Comparison of ENCODE assay signal across 18 cellular contexts in genomic region chr15:69600556-69601085, GRCh38.
A peak's percentile ranks its signal among the peaks of the same experiment; 100 is the strongest.
DNase-seq lines count a peak whose midpoint lies in the region; ATAC-seq and TF ChIP-seq lines count a peak whose summit lies in the region.
"Had no signal": no experiment of that assay in that cellular context is flagged by ENCODE, and none has a peak within 500 bp of the region (broad histone marks: within the 10 kb centered on the region; RNA-seq: fewer than 3 reads in every experiment).

No MANE protein-coding gene starts in this region.

- no peaks in the 10 kb centered on the region for H3K9me3 ChIP-seq in right cardiac atrium (ENCODE audit: control insufficient read depth, low read length)
- no peaks in the 10 kb centered on the region for H3K9me3 ChIP-seq in left ventricle myocardium inferior (replicated peaks)
- H3K9me3 ChIP-seq in endodermal cell (ENCODE audit: control insufficient read depth, low read length) = peaks cover 8% of the 10 kb centered on the region
- peaks cover 2% of the 10 kb centered on the region for H3K9me3 ChIP-seq in trophoblast cell (ENCODE audit: insufficient read depth, low read depth, low read length)
- H3K9me3 ChIP-seq: BLaER1 treated with 17β-estradiol and CSF1 and Interleukin-3, amounts not matched to agents 10 nM and 100 nM; HAP-1 had no signal

- H4K12ac ChIP-seq in trophoblast cell (ENCODE audit: low read depth, low read length) = no peak overlapping the region

- H3K9me3 Mint-ChIP-seq in endodermal cell = peaks cover 7% of the 10 kb centered on the region

- intact Hi-C loops in right cardiac atrium (cut with DNase I) (loop anchor here in 1 of 4 donors (10.0 kb wide), 1 partner anchor 54 kb away; no protein-coding TSS in a partner anchor), left ventricle myocardium inferior (cut with micrococcal nuclease) (no loop called here)

- no peak overlapping the region for H3K18ac ChIP-seq in trophoblast cell (ENCODE audit: low read length)

- no peaks in the 10 kb centered on the region for H3K79me2 ChIP-seq in trophoblast cell (ENCODE audit: control insufficient read depth, insufficient read depth, low read length, poor library complexity)

- H3K4me3 ChIP-seq in right cardiac atrium (ENCODE audit: low read length) (no peak overlapping the region), left ventricle myocardium inferior (no peak overlapping the region), endodermal cell (ENCODE audit: low read length) (no peak overlapping the region), trophoblast cell (ENCODE audit: low read depth, low read length) (no peak overlapping the region)
- H3K4me3 ChIP-seq: BLaER1 treated with 17β-estradiol and CSF1 and Interleukin-3, amounts not matched to agents 10 nM and 100 nM; GM23248; HAP-1 had no signal

- no peak overlapping the region for H2BK5ac ChIP-seq in trophoblast cell (ENCODE audit: low read depth, low read length, poor library complexity)

- WGBS in right cardiac atrium = 75% methylated on average over 3 of the region's 3 CpGs
- WGBS in endodermal cell (ENCODE audit: insufficient coverage in 1 of 2, insufficient read length in 1 of 2), 2 experiments = 93 to 96% methylated on average over 3 of the region's 3 CpGs
- no CpG with 5 or more reads among the region's 3 CpGs for WGBS in trophoblast cell (ENCODE audit: extremely low coverage, insufficient coverage, insufficient read length)

- no peaks in the 10 kb centered on the region for H3K79me1 ChIP-seq in trophoblast cell (ENCODE audit: low read length)

- H3K4ac ChIP-seq in trophoblast cell (ENCODE audit: low read depth, low read length) = no peak overlapping the region

- H4K91ac ChIP-seq in trophoblast cell (ENCODE audit: low read depth, low read length) = no peak overlapping the region

- no peak overlapping the region for H2AFZ ChIP-seq in trophoblast cell (ENCODE audit: insufficient read depth, low read length, poor library complexity)
- H2AFZ ChIP-seq: GM23248 had no signal

- H3K4me2 ChIP-seq in trophoblast cell (ENCODE audit: low read length) = no peak overlapping the region
- H3K4me2 ChIP-seq: BLaER1 treated with 17β-estradiol and CSF1 and Interleukin-3, amounts not matched to agents 10 nM and 100 nM had no signal

- H3K36me3 ChIP-seq in left ventricle myocardium inferior = no peaks in the 10 kb centered on the region
- no peaks in the 10 kb centered on the region for H3K36me3 ChIP-seq in endodermal cell (ENCODE audit: control insufficient read depth, insufficient read depth, low read length)
- H3K36me3 ChIP-seq in trophoblast cell (ENCODE audit: control insufficient read depth in 1 of 2, insufficient read depth in 2 of 2, low read length in 2 of 2) = no peaks in the 10 kb centered on the region
- H3K36me3 ChIP-seq: BLaER1 treated with 17β-estradiol and CSF1 and Interleukin-3, amounts not matched to agents 10 nM and 100 nM; HAP-1 had no signal

- no peak overlapping the region for H3K14ac ChIP-seq in trophoblast cell (ENCODE audit: low read length)

- H3K4me1 ChIP-seq in right cardiac atrium (ENCODE audit: control insufficient read depth, insufficient read depth, low read length) (peaks cover 13% of the 10 kb centered on the region), left ventricle myocardium inferior (peaks cover 12% of the 10 kb centered on the region), endodermal cell (ENCODE audit: control insufficient read depth, insufficient read depth, low read length) (peaks cover 3% of the 10 kb centered on the region), trophoblast cell (ENCODE audit: control insufficient read depth in 1 of 2, insufficient read depth in 2 of 2, low read length in 2 of 2) (peaks cover 0 to 2% of the 10 kb centered on the region in 2 experiments)
- H3K4me1 ChIP-seq: HAP-1 had no signal

- ATAC-seq in right cardiac atrium = peak; percentile 52 to 66
- no peak for ATAC-seq in HG02623 (IDR thresholded peaks at IDR 0.05; ENCODE audit: unreplicated experiment)
- no peak for ATAC-seq in HG03135 (IDR thresholded peaks at IDR 0.05; ENCODE audit: unreplicated experiment)
- ATAC-seq: HepG2 had no signal

- no peak for TF ChIP-seq CTCF in left ventricle myocardium inferior (IDR thresholded peaks at IDR 0.05; ENCODE audit: borderline replicate concordance)
- no peak for TF ChIP-seq CTCF in endodermal cell (conservative IDR thresholded peaks at IDR 0.05)

- H2AK5ac ChIP-seq in trophoblast cell (ENCODE audit: low read length) = no peak overlapping the region

- H3K23ac ChIP-seq in trophoblast cell (ENCODE audit: low read length) = no peak overlapping the region

- no peak overlapping the region for H3K27ac Mint-ChIP-seq in endodermal cell
- H3K27ac Mint-ChIP-seq: B cell; CD4-positive, CD25-positive, alpha-beta regulatory T cell; IgD-negative memory B cell had no signal

- H3K27me3 ChIP-seq in right cardiac atrium (ENCODE audit: control insufficient read depth, insufficient read depth) (no peaks in the 10 kb centered on the region), left ventricle myocardium inferior (ENCODE audit: low read depth) (peaks cover 22% of the 10 kb centered on the region), endodermal cell (ENCODE audit: control insufficient read depth, insufficient read depth, low read length, poor library complexity, severe bottlenecking) (peaks cover 73% of the 10 kb centered on the region), trophoblast cell (ENCODE audit: insufficient read depth, low read length) (no peaks in the 10 kb centered on the region)

- H2BK12ac ChIP-seq in trophoblast cell (ENCODE audit: low read length) = no peak overlapping the region

- peak; percentile 38 for DNase-seq in activated CD8-positive, alpha-beta memory T cell treated with anti-CD3 and anti-CD28 coated beads for 24 hours
- no peak for DNase-seq in activated CD8-positive, alpha-beta memory T cell treated with anti-CD3 and anti-CD28 coated beads, Interleukin-2, amount 50 U/mL, for 48 hours
- no peak for DNase-seq in right cardiac atrium
- DNase-seq in left ventricle myocardium inferior = no peak
- peak; percentile 22 for DNase-seq in endodermal cell
- no peak for DNase-seq in trophoblast cell
- DNase-seq: CD4-positive, CD25-positive, alpha-beta regulatory T cell; CD8-positive, alpha-beta memory T cell; COR-L47; DMS 273 treated with DMSO at 0.1 percent for 48 hours; GM23248 had no signal

- no peak overlapping the region for H4K8ac ChIP-seq in trophoblast cell (ENCODE audit: low read depth, low read length)

- H2BK120ac ChIP-seq in trophoblast cell (ENCODE audit: insufficient read depth, low read length, poor library complexity) = no peak overlapping the region

- no peak overlapping the region for H3K4me3 Mint-ChIP-seq in endodermal cell
- H3K4me3 Mint-ChIP-seq: B cell; CD4-positive, CD25-positive, alpha-beta regulatory T cell; CD8-positive, alpha-beta memory T cell; IgD-negative memory B cell had no signal

- H3K9ac ChIP-seq in endodermal cell (ENCODE audit: extremely low read depth, low read length, poor library complexity, severe bottlenecking) (no peak overlapping the region), trophoblast cell (ENCODE audit: low read length) (no peak overlapping the region)
- H3K9ac ChIP-seq: BLaER1 treated with 17β-estradiol and CSF1 and Interleukin-3, amounts not matched to agents 10 nM and 100 nM; GM23248 had no signal

- no peaks in the 10 kb centered on the region for H3K36me3 Mint-ChIP-seq in endodermal cell (ENCODE audit: low read depth)
- H3K36me3 Mint-ChIP-seq: CD4-positive, CD25-positive, alpha-beta regulatory T cell had no signal

- H3K27ac ChIP-seq in right cardiac atrium (ENCODE audit: low read length) (no peak overlapping the region), left ventricle myocardium inferior (replicated peaks) (no peak overlapping the region), endodermal cell (ENCODE audit: low read depth, low read length) (no peak overlapping the region), trophoblast cell (ENCODE audit: low read depth, low read length) (no peak overlapping the region)
- H3K27ac ChIP-seq: BLaER1 treated with 17β-estradiol and CSF1 and Interleukin-3, amounts not matched to agents 10 nM and 100 nM; GM23248 had no signal

- H3K27me3 Mint-ChIP-seq in endodermal cell (ENCODE audit: insufficient read depth) = peaks cover 77% of the 10 kb centered on the region

- peaks cover 34% of the 10 kb centered on the region for H3K4me1 Mint-ChIP-seq in endodermal cell
- H3K4me1 Mint-ChIP-seq: B cell; CD4-positive, CD25-positive, alpha-beta regulatory T cell had no signal

Comparison
In these comparisons a context has a peak if more than half of its experiments do, and no peak if none do; other contexts are left out.
1. DNase-seq: peak in activated CD8-positive, alpha-beta memory T cell treated with anti-CD3 and anti-CD28 coated beads for 24 hours (single experiment) and endodermal cell (single experiment); none in activated CD8-positive, alpha-beta memory T cell treated with anti-CD3 and anti-CD28 coated beads, Interleukin-2, amount 50 U/mL, for 48 hours (single experiment), right cardiac atrium (0 of 3), left ventricle myocardium inferior (single experiment) and trophoblast cell (0 of 2).
2. ATAC-seq: peak in right cardiac atrium (2 of 2); none in HG02623 (single experiment) and HG03135 (single experiment).